22 cellular contexts compared by ENCODE assay signal in the genomic region with DNA sequence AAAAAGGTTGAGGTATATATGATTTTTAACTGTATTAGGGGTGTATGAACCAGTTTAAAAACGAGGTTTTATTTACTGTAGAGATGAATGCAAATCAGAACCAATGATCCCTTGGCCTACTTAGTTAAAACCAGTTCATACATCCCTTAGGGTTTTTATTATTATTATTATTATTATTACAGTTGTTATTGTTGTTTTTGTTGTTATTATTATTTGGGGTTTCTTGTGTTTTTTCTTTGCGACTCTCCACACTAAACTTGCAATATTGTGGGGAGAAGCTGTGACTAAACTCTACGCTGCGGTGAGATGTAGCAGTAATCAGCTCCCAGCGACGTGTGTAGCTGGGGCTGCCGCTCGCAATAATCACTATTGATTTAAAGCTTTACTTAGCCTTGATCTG.
"Had no signal": no experiment of that assay in that cellular context is flagged by ENCODE, and none has a peak within 500 bp of the region (broad histone marks: within the 10 kb centered on the region; RNA-seq: fewer than 3 reads in every experiment).

No MANE protein-coding gene starts in this region.

- DNase-seq: KBM-7, MV-4-11, NCI-H1048, NCI-H1105, NCI-H1417 treated with DMSO at 0.1 percent for 48 hours, NCI-H146, NCI-H1694 treated with DMSO at 0.1 percent for 48 hours, NCI-H1930, NCI-H2081, NCI-H2107, NCI-H2227 treated with DMSO at 0.1 percent for 48 hours, NCI-H510A, NCI-H524 treated with DMSO at 0.1 percent for 48 hours, NCI-H69, NCI-H774, PC-3, SHP77 had no signal

- H3K27ac ChIP-seq: HL-60, RWPE1 had no signal

- ATAC-seq: Panc1, SK-N-SH treated with all-trans-retinoic acid at 6 μM for 48 hours had no signal

- FAIRE-seq: HTR-8/SVneo had no signal
